1 cellular context compared by ENCODE assay signal in the genomic region with DNA sequence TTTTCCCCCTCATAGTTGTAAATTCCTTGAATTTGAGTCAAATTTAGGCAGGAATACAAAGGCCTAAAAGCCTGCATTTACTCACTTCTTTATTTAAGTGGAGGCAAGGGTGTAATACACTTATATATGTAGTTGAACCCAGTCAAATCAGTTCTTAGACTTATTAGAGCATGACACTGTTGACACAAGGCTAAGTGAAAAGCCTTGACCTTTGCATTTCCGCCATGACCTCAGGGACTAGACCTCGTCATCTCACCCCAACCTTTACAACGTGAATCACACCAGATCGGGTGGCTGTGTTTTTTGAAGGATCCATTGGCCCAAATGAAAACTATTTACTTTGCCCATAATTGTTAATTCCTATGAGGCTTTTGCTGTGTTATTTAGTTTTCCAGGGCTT.
A peak's percentile ranks its signal among the peaks of the same experiment; 100 is the strongest.
TF ChIP-seq lines count a peak whose summit lies in the region.

No MANE protein-coding gene starts in this region.

TF ChIP-seq in HepG2, 621 proteins besides CTCF, POLR2A, EP300 and RAD21 (continued from another document and continues in another):
- TF ChIP-seq, protein P1, sequence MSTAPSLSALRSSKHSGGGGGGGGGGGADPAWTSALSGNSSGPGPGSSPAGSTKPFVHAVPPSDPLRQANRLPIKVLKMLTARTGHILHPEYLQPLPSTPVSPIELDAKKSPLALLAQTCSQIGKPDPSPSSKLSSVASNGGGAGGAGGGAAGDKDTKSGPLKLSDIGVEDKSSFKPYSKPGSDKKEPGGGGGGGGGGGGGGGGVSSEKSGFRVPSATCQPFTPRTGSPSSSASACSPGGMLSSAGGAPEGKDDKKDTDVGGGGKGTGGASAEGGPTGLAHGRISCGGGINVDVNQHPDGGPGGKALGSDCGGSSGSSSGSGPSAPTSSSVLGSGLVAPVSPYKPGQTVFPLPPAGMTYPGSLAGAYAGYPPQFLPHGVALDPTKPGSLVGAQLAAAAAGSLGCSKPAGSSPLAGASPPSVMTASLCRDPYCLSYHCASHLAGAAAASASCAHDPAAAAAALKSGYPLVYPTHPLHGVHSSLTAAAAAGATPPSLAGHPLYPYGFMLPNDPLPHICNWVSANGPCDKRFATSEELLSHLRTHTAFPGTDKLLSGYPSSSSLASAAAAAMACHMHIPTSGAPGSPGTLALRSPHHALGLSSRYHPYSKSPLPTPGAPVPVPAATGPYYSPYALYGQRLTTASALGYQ (CRISPR knock-in tag; IDR thresholded peaks at IDR 0.05), result peak; percentile 62; the same call in 1 of the 2 replicates
- TF ChIP-seq KAT2B (IDR thresholded peaks at IDR 0.05; ENCODE audit: borderline replicate concordance, low read depth, low read length), result no peak
- TF ChIP-seq CCAR2 (optimal IDR thresholded peaks at IDR 0.05; ENCODE audit: low read depth, low read length), result no peak
- TF ChIP-seq, protein P2, sequence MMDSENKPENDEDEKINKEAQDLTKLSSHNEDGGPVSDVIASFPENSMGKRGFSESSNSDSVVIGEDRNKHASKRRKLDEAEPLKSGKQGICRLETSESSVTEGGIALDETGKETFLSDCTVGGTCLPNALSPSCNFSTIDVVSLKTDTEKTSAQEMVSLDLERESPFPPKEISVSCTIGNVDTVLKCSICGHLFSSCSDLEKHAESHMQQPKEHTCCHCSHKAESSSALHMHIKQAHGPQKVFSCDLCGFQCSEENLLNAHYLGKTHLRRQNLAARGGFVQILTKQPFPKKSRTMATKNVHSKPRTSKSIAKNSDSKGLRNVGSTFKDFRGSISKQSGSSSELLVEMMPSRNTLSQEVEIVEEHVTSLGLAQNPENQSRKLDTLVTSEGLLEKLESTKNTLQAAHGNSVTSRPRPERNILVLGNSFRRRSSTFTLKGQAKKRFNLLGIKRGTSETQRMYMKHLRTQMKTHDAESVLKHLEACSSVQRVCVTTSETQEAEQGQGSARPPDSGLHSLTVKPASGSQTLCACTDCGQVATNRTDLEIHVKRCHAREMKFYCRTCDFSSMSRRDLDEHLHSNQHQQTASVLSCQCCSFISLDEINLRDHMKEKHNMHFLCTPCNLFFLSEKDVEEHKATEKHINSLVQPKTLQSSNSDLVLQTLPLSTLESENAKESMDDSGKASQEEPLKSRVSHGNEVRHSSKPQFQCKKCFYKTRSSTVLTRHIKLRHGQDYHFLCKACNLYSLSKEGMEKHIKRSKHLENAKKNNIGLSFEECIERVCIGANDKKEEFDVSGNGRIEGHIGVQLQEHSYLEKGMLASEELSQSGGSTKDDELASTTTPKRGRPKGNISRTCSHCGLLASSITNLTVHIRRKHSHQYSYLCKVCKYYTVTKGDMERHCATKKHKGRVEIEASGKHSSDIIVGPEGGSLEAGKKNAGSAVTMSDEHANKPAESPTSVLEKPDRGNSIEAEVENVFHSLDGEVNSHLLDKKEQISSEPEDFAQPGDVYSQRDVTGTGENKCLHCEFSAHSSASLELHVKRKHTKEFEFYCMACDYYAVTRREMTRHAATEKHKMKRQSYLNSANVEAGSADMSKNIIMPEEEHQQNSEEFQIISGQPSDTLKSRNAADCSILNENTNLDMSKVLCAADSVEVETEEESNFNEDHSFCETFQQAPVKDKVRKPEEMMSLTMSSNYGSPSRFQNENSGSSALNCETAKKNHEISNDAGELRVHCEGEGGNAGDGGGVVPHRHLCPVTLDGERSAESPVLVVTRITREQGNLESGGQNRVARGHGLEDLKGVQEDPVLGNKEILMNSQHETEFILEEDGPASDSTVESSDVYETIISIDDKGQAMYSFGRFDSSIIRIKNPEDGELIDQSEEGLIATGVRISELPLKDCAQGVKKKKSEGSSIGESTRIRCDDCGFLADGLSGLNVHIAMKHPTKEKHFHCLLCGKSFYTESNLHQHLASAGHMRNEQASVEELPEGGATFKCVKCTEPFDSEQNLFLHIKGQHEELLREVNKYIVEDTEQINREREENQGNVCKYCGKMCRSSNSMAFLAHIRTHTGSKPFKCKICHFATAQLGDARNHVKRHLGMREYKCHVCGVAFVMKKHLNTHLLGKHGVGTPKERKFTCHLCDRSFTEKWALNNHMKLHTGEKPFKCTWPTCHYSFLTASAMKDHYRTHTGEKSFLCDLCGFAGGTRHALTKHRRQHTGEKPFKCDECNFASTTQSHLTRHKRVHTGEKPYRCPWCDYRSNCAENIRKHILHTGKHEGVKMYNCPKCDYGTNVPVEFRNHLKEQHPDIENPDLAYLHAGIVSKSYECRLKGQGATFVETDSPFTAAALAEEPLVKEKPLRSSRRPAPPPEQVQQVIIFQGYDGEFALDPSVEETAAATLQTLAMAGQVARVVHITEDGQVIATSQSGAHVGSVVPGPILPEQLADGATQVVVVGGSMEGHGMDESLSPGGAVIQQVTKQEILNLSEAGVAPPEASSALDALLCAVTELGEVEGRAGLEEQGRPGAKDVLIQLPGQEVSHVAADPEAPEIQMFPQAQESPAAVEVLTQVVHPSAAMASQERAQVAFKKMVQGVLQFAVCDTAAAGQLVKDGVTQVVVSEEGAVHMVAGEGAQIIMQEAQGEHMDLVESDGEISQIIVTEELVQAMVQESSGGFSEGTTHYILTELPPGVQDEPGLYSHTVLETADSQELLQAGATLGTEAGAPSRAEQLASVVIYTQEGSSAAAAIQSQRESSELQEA (CRISPR knock-in tag; IDR thresholded peaks at IDR 0.05; ENCODE audit: not compliant biosample characterization), result no peak
- TF ChIP-seq ZBTB8A (CRISPR knock-in tag; IDR thresholded peaks at IDR 0.05; ENCODE audit: borderline replicate concordance, low read depth), result no peak
- no peak for TF ChIP-seq TOE1 (CRISPR knock-in tag; IDR thresholded peaks at IDR 0.05)
- TF ChIP-seq PPARG (CRISPR knock-in tag; conservative IDR thresholded peaks at IDR 0.05), result peak; percentile 61; the same call in 1 of the 2 replicates
- TF ChIP-seq RARA (CRISPR knock-in tag; IDR thresholded peaks at IDR 0.05), result peak; percentile 97
- TF ChIP-seq, protein P3, sequence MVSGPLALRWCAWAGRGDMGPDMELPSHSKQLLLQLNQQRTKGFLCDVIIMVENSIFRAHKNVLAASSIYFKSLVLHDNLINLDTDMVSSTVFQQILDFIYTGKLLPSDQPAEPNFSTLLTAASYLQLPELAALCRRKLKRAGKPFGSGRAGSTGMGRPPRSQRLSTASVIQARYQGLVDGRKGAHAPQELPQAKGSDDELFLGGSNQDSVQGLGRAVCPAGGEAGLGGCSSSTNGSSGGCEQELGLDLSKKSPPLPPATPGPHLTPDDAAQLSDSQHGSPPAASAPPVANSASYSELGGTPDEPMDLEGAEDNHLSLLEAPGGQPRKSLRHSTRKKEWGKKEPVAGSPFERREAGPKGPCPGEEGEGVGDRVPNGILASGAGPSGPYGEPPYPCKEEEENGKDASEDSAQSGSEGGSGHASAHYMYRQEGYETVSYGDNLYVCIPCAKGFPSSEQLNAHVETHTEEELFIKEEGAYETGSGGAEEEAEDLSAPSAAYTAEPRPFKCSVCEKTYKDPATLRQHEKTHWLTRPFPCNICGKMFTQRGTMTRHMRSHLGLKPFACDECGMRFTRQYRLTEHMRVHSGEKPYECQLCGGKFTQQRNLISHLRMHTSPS (CRISPR knock-in tag; IDR thresholded peaks at IDR 0.05; ENCODE audit: low read depth), result no peak
- peak; percentile 85 for TF ChIP-seq ISL2 (CRISPR knock-in tag; IDR thresholded peaks at IDR 0.05)
- TF ChIP-seq, protein P4, sequence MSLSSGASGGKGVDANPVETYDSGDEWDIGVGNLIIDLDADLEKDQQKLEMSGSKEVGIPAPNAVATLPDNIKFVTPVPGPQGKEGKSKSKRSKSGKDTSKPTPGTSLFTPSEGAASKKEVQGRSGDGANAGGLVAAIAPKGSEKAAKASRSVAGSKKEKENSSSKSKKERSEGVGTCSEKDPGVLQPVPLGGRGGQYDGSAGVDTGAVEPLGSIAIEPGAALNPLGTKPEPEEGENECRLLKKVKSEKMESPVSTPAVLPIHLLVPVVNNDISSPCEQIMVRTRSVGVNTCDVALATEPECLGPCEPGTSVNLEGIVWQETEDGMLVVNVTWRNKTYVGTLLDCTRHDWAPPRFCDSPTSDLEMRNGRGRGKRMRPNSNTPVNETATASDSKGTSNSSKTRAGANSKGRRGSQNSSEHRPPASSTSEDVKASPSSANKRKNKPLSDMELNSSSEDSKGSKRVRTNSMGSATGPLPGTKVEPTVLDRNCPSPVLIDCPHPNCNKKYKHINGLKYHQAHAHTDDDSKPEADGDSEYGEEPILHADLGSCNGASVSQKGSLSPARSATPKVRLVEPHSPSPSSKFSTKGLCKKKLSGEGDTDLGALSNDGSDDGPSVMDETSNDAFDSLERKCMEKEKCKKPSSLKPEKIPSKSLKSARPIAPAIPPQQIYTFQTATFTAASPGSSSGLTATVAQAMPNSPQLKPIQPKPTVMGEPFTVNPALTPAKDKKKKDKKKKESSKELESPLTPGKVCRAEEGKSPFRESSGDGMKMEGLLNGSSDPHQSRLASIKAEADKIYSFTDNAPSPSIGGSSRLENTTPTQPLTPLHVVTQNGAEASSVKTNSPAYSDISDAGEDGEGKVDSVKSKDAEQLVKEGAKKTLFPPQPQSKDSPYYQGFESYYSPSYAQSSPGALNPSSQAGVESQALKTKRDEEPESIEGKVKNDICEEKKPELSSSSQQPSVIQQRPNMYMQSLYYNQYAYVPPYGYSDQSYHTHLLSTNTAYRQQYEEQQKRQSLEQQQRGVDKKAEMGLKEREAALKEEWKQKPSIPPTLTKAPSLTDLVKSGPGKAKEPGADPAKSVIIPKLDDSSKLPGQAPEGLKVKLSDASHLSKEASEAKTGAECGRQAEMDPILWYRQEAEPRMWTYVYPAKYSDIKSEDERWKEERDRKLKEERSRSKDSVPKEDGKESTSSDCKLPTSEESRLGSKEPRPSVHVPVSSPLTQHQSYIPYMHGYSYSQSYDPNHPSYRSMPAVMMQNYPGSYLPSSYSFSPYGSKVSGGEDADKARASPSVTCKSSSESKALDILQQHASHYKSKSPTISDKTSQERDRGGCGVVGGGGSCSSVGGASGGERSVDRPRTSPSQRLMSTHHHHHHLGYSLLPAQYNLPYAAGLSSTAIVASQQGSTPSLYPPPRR (CRISPR knock-in tag; IDR thresholded peaks at IDR 0.05; ENCODE audit: borderline replicate concordance), result peak; percentile 84
- peak; percentile 69; the same call in 1 of the 2 replicates for TF ChIP-seq TBX2 (CRISPR knock-in tag; IDR thresholded peaks at IDR 0.05; ENCODE audit: borderline replicate concordance)
- no peak for TF ChIP-seq POLR2AphosphoS5 (IDR thresholded peaks at IDR 0.05; ENCODE audit: low read depth, low read length)
- TF ChIP-seq ZBTB7B (CRISPR knock-in tag; IDR thresholded peaks at IDR 0.05), result no peak
- no peak for TF ChIP-seq MXD4 (CRISPR knock-in tag; IDR thresholded peaks at IDR 0.05)
- TF ChIP-seq ZNF839 (CRISPR knock-in tag; IDR thresholded peaks at IDR 0.05; ENCODE audit: borderline replicate concordance), result no peak
- TF ChIP-seq SIX4 (CRISPR knock-in tag; IDR thresholded peaks at IDR 0.05), result 0 out of 2 replicates have a peak, but pooled peaks have one; percentile 53
- no peak for TF ChIP-seq FOSL1 (CRISPR knock-in tag; IDR thresholded peaks at IDR 0.05; ENCODE audit: borderline replicate concordance)
- TF ChIP-seq BORCS8-MEF2B (CRISPR knock-in tag; IDR thresholded peaks at IDR 0.05), result no peak
- peak; percentile 71 for TF ChIP-seq NCOA2 (CRISPR knock-in tag; IDR thresholded peaks at IDR 0.05)
- peak; percentile 91 for TF ChIP-seq MED1 (CRISPR knock-in tag; IDR thresholded peaks at IDR 0.05)
- TF ChIP-seq, protein P5, sequence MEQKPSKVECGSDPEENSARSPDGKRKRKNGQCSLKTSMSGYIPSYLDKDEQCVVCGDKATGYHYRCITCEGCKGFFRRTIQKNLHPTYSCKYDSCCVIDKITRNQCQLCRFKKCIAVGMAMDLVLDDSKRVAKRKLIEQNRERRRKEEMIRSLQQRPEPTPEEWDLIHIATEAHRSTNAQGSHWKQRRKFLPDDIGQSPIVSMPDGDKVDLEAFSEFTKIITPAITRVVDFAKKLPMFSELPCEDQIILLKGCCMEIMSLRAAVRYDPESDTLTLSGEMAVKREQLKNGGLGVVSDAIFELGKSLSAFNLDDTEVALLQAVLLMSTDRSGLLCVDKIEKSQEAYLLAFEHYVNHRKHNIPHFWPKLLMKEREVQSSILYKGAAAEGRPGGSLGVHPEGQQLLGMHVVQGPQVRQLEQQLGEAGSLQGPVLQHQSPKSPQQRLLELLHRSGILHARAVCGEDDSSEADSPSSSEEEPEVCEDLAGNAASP (CRISPR knock-in tag; IDR thresholded peaks at IDR 0.05; ENCODE audit: borderline replicate concordance), result peak; percentile 67; the same call in 1 of the 2 replicates
- TF ChIP-seq, protein P6, sequence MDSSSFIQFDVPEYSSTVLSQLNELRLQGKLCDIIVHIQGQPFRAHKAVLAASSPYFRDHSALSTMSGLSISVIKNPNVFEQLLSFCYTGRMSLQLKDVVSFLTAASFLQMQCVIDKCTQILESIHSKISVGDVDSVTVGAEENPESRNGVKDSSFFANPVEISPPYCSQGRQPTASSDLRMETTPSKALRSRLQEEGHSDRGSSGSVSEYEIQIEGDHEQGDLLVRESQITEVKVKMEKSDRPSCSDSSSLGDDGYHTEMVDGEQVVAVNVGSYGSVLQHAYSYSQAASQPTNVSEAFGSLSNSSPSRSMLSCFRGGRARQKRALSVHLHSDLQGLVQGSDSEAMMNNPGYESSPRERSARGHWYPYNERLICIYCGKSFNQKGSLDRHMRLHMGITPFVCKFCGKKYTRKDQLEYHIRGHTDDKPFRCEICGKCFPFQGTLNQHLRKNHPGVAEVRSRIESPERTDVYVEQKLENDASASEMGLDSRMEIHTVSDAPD (CRISPR knock-in tag; IDR thresholded peaks at IDR 0.05), result no peak
- TF ChIP-seq RCOR2 (CRISPR knock-in tag; IDR thresholded peaks at IDR 0.05), result peak; percentile 77
- peak; percentile 98 for TF ChIP-seq NR2F6 (IDR thresholded peaks at IDR 0.05)
- peak; percentile 99 for TF ChIP-seq NR2F6 (CRISPR knock-in tag; IDR thresholded peaks at IDR 0.05)
- TF ChIP-seq ZNF749 (CRISPR knock-in tag; IDR thresholded peaks at IDR 0.05; ENCODE audit: borderline replicate concordance), result no peak
- peak; percentile 81; the same call in 1 of the 2 replicates for TF ChIP-seq BCL6 (CRISPR knock-in tag; IDR thresholded peaks at IDR 0.05)
- no peak for TF ChIP-seq ARNTL (CRISPR knock-in tag; IDR thresholded peaks at IDR 0.05)
- TF ChIP-seq SKI (IDR thresholded peaks at IDR 0.05; ENCODE audit: partially characterized antibody), result peak; percentile 58
- TF ChIP-seq ZSCAN22 (CRISPR knock-in tag; IDR thresholded peaks at IDR 0.05), result no peak
- no peak for TF ChIP-seq MEIS2 (CRISPR knock-in tag; IDR thresholded peaks at IDR 0.05)
- no peak for TF ChIP-seq PCBP2 (optimal IDR thresholded peaks at IDR 0.05; ENCODE audit: low read depth, low read length, poor library complexity, severe bottlenecking)
- TF ChIP-seq, protein P7, sequence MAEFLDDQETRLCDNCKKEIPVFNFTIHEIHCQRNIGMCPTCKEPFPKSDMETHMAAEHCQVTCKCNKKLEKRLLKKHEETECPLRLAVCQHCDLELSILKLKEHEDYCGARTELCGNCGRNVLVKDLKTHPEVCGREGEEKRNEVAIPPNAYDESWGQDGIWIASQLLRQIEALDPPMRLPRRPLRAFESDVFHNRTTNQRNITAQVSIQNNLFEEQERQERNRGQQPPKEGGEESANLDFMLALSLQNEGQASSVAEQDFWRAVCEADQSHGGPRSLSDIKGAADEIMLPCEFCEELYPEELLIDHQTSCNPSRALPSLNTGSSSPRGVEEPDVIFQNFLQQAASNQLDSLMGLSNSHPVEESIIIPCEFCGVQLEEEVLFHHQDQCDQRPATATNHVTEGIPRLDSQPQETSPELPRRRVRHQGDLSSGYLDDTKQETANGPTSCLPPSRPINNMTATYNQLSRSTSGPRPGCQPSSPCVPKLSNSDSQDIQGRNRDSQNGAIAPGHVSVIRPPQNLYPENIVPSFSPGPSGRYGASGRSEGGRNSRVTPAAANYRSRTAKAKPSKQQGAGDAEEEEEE (CRISPR knock-in tag; IDR thresholded peaks at IDR 0.05; ENCODE audit: borderline replicate concordance), result no peak
- no peak for TF ChIP-seq SRSF4 (IDR thresholded peaks at IDR 0.05; ENCODE audit: low read depth, low read length, poor library complexity, severe bottlenecking)
- no peak for TF ChIP-seq RFX3 (CRISPR knock-in tag; IDR thresholded peaks at IDR 0.05)
- peak; percentile 62; the same call in 1 of the 2 replicates for TF ChIP-seq HOXA3 (CRISPR knock-in tag; IDR thresholded peaks at IDR 0.05)
